In genomic region chr2:166179201-166179600, GRCh38 we compare ENCODE assay signal across 14 cellular contexts. TPM values are rescaled to one million over a fixed set of nuclear protein-coding genes. Genes with fewer than 3 reads are reported as not detected.
DNase-seq lines count a peak whose midpoint lies in the region; ATAC-seq, FAIRE-seq and TF ChIP-seq lines count a peak whose summit lies in the region.
"Had no signal": no experiment of that assay in that cellular context is flagged by ENCODE, and none has a peak within 500 bp of the region (broad histone marks: within the 10 kb centered on the region; RNA-seq: fewer than 3 reads in every experiment).

No MANE protein-coding gene starts in this region.

- H3K4me3 ChIP-seq in GM23248 (no peak overlapping the region), fibroblast of mammary gland (ENCODE audit: control insufficient read depth, low read depth, low read length) (no peak overlapping the region), sigmoid colon (no peak overlapping the region), gastrocnemius medialis (no peak overlapping the region)
- H3K4me3 ChIP-seq: lower lobe of right lung had no signal

- no peaks in the 10 kb centered on the region for H3K27me3 ChIP-seq in GM23248 (replicated peaks; ENCODE audit: insufficient read depth)
- no peaks in the 10 kb centered on the region for H3K27me3 ChIP-seq in sigmoid colon
- no peaks in the 10 kb centered on the region for H3K27me3 ChIP-seq in gastrocnemius medialis
- H3K27me3 ChIP-seq: neutrophil had no signal

- H3K27ac Mint-ChIP-seq in osteocyte (ENCODE audit: unreplicated experiment): no peak overlapping the region
- no peak overlapping the region for H3K27ac Mint-ChIP-seq in stimulated activated memory B cell treated with anti-CD40 and anti-IgM and Interleukin-4, amounts not matched to agents 10 μg/mL and 1 μg/mL and 100 μg/mL, for 72 hours

- no peak overlapping the region for H3K4me3 Mint-ChIP-seq in osteocyte (ENCODE audit: unreplicated experiment)
- no peak overlapping the region for H3K4me3 Mint-ChIP-seq in stimulated activated memory B cell treated with anti-CD40 and anti-IgM and Interleukin-4, amounts not matched to agents 10 μg/mL and 1 μg/mL and 100 μg/mL, for 72 hours

- no peak overlapping the region for H3K4me2 ChIP-seq in GM23248 (ENCODE audit: unreplicated experiment)

- H3K79me2 ChIP-seq in GM23248 (ENCODE audit: insufficient read depth): no peaks in the 10 kb centered on the region

- TF ChIP-seq EP300 in sigmoid colon (IDR thresholded peaks at IDR 0.05): no peak

- no peaks in the 10 kb centered on the region for H3K36me3 Mint-ChIP-seq in osteocyte (ENCODE audit: unreplicated experiment)
- H3K36me3 Mint-ChIP-seq in stimulated activated memory B cell treated with anti-CD40 and anti-IgM and Interleukin-4, amounts not matched to agents 10 μg/mL and 1 μg/mL and 100 μg/mL, for 72 hours: no peaks in the 10 kb centered on the region

- no peak overlapping the region for H3K9ac ChIP-seq in GM23248

- WGBS in GM23248 (ENCODE audit: low coverage in 1 of 2, low lambda C conversion rate in 2 of 2, missing lambda C conversion rate in 2 of 2), 2 experiments: 14 to 17% methylated on average over 3 of the region's 3 CpGs
- WGBS in sigmoid colon, 2 donors: 22 to 46% methylated on average over 3 of the region's 3 CpGs

- TF ChIP-seq POLR2A in sigmoid colon (IDR thresholded peaks at IDR 0.05) (no peak), gastrocnemius medialis (IDR thresholded peaks at IDR 0.05) (no peak)

- peak overlapping the region; percentile 63 for H2AFZ ChIP-seq in GM23248

- H3K27ac ChIP-seq in GM23248: no peak overlapping the region
- H3K27ac ChIP-seq in sigmoid colon: peak overlapping the region in 1 of 4 donors; percentile 25
- H3K27ac ChIP-seq in gastrocnemius medialis: no peak overlapping the region
- H3K27ac ChIP-seq: lower lobe of right lung, neutrophil had no signal

- DNase-seq in GM23248: peak; percentile 55
- no peak for DNase-seq in RCC 7860 (ENCODE audit: low spot score)
- DNase-seq in fibroblast of mammary gland (ENCODE audit: low read depth): peak; percentile 32
- DNase-seq in osteocyte (ENCODE audit: extremely low spot score, unreplicated experiment): no peak
- no peak for DNase-seq in sigmoid colon
- no peak for DNase-seq in gastrocnemius medialis
- DNase-seq: activated CD4-positive, CD25-positive, alpha-beta regulatory T cell; head of caudate nucleus; lower lobe of right lung; NCI-H2029 treated with DMSO at 0.1 percent for 48 hours; stimulated activated CD4-positive, alpha-beta T cell treated with anti-CD3 and anti-CD28 coated beads, Interleukin-12 subunit alpha, Interleukin-12 subunit beta, amount 100 ng/mL, for 4 hours had no signal

- no peaks in the 10 kb centered on the region for H3F3A ChIP-seq in GM23248 (ENCODE audit: insufficient read depth)

- peaks cover 8% of the 10 kb centered on the region for H3K4me1 Mint-ChIP-seq in osteocyte (ENCODE audit: unreplicated experiment)
- no peaks in the 10 kb centered on the region for H3K4me1 Mint-ChIP-seq in stimulated activated memory B cell treated with anti-CD40 and anti-IgM and Interleukin-4, amounts not matched to agents 10 μg/mL and 1 μg/mL and 100 μg/mL, for 72 hours

- ATAC-seq in gastrocnemius medialis: no peak
- ATAC-seq in HG03432 (IDR thresholded peaks at IDR 0.05; ENCODE audit: unreplicated experiment): no peak
- no peak for ATAC-seq in stimulated activated memory B cell treated with anti-CD40 and anti-IgM and Interleukin-4, amounts not matched to agents 10 μg/mL and 1 μg/mL and 100 μg/mL, for 72 hours
- ATAC-seq: lower lobe of right lung had no signal

- in situ Hi-C loops in GM23248 (cut with MboI) (loop anchor here (25.0 kb wide), 1 partner anchor 233 kb away; no protein-coding TSS in a partner anchor), gastrocnemius medialis (cut with MboI; ENCODE audit: low sequenced_read_pairs in 4 of 4) (no loop called here)

- H3K9me3 Mint-ChIP-seq in osteocyte (ENCODE audit: unreplicated experiment): no peaks in the 10 kb centered on the region
- H3K9me3 Mint-ChIP-seq in stimulated activated memory B cell treated with anti-CD40 and anti-IgM and Interleukin-4, amounts not matched to agents 10 μg/mL and 1 μg/mL and 100 μg/mL, for 72 hours: no peaks in the 10 kb centered on the region

- H3K4me1 ChIP-seq in GM23248 (ENCODE audit: insufficient read depth) (no peaks in the 10 kb centered on the region), sigmoid colon (peaks cover 0 to 29% (median 0%) of the 10 kb centered on the region in 4 donors), gastrocnemius medialis (no peaks in the 10 kb centered on the region)
- H3K4me1 ChIP-seq: lower lobe of right lung had no signal

- FAIRE-seq in RCC 7860 (lab: Jason Lieb, UNC): peak; percentile 35

- no peaks in the 10 kb centered on the region for H3K9me3 ChIP-seq in GM23248 (ENCODE audit: low read depth)
- H3K9me3 ChIP-seq in sigmoid colon: no peaks in the 10 kb centered on the region
- no peaks in the 10 kb centered on the region for H3K9me3 ChIP-seq in gastrocnemius medialis
- H3K9me3 ChIP-seq: lower lobe of right lung, neutrophil had no signal

- H3K27me3 Mint-ChIP-seq in osteocyte (ENCODE audit: unreplicated experiment): no peaks in the 10 kb centered on the region
- no peaks in the 10 kb centered on the region for H3K27me3 Mint-ChIP-seq in stimulated activated memory B cell treated with anti-CD40 and anti-IgM and Interleukin-4, amounts not matched to agents 10 μg/mL and 1 μg/mL and 100 μg/mL, for 72 hours

- H3K9me2 ChIP-seq in GM23248 (ENCODE audit: insufficient read depth): no peaks in the 10 kb centered on the region

- H4K20me1 ChIP-seq in GM23248 (ENCODE audit: insufficient read depth): no peaks in the 10 kb centered on the region

- H3K36me3 ChIP-seq in GM23248 (ENCODE audit: low read depth) (no peaks in the 10 kb centered on the region), sigmoid colon (no peaks in the 10 kb centered on the region), gastrocnemius medialis (no peaks in the 10 kb centered on the region)
- H3K36me3 ChIP-seq: lower lobe of right lung, neutrophil had no signal

- intact Hi-C loops in sigmoid colon (cut with DNase I): no loop called here
- intact Hi-C loops in gastrocnemius medialis (cut with DNase I; ENCODE audit: low total_unique reads): no loop called here

- TF ChIP-seq CTCF in fibroblast of mammary gland (conservative IDR thresholded peaks at IDR 0.05; ENCODE audit: control insufficient read depth, insufficient read depth, low read depth, low read length) (peak; percentile 28), osteocyte (IDR thresholded peaks at IDR 0.05) (peak; percentile 67), sigmoid colon (IDR thresholded peaks at IDR 0.05) (no peak), gastrocnemius medialis (IDR thresholded peaks at IDR 0.05 in 4 of 5, conservative IDR thresholded peaks at IDR 0.05 in 1 of 5) (no peak)

RNA-seq across cellular contexts. Expression of gene SCN1A, which starts 51.4 kb away (rescaled TPM):
- total RNA-seq in GM23248 (2014; rRNA removed; shearing (Covaris generic)): 0.13 TPM in 1 of 2 replicates, not detected in the other
- polyA plus RNA-seq in GM23248 (2016; fragmentation: Nextera tagmentation; extraction: Ambion mirVana): 0.08 TPM in 1 of 2 replicates, not detected in the other
- total RNA-seq in osteocyte: not detected in 2 replicates
- total RNA-seq in sigmoid colon: under 1 TPM; under 0.01 to 0.36 (median 0.23) TPM
- polyA plus RNA-seq in sigmoid colon: under 1 TPM in 1 of 3 donors, not detected in 2; 0.10 TPM
- not detected for total RNA-seq in gastrocnemius medialis

Comparison
In these comparisons a context has a peak if more than half of its experiments do, and no peak if none do; other contexts are left out.
1. DNase-seq: peak in GM23248 (single experiment) and fibroblast of mammary gland (single experiment); none in RCC 7860 (single experiment), osteocyte (single experiment), sigmoid colon (single experiment) and gastrocnemius medialis (0 of 2).
2. CTCF ChIP-seq: peak in fibroblast of mammary gland (single experiment) and osteocyte (single experiment); none in sigmoid colon (0 of 4) and gastrocnemius medialis (0 of 5).